Comparison of ENCODE assay signal across 10 cellular contexts in the genomic region with DNA sequence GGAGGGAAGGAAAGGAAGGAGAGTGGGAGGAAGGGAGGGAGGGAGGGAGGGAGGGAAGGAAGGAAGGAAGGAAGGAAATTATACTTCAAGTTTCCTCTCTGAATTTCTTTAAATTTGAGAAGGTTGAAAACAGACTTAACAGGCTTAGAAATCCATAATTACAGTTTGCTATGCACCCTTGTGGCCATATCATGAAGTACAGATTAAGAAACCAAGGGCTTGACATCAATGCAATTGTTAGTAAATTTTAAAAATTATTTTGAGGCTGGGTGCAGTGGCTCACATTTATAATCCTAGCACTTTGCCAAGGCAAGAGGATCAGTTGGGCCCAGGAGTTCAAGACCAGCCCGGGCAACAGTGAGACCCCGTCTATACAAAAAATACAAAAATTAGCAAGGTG. TPM values are rescaled to one million over a fixed set of nuclear protein-coding genes. Genes with fewer than 3 reads are reported as not detected.
DNase-seq lines count a peak whose midpoint lies in the region; ATAC-seq and TF ChIP-seq lines count a peak whose summit lies in the region.
"Had no signal": no experiment of that assay in that cellular context is flagged by ENCODE, and none has a peak within 500 bp of the region (broad histone marks: within the 10 kb centered on the region; RNA-seq: fewer than 3 reads in every experiment).

No MANE protein-coding gene starts in this region.

- H3K4me3 Mint-ChIP-seq in activated CD4-positive, alpha-beta T cell treated with anti-CD3 and anti-CD28 coated beads for 36 hours, result no peak overlapping the region

- ATAC-seq in esophagus mucosa (no peak), GM18520 (IDR thresholded peaks at IDR 0.05; ENCODE audit: unreplicated experiment) (no peak)
- ATAC-seq in activated CD4-positive, alpha-beta T cell treated with anti-CD3 and anti-CD28 coated beads for 36 hours, result no peak

- H3K27me3 ChIP-seq in WERI-Rb-1 (ENCODE audit: insufficient read depth, low read depth, severe bottlenecking), result no peaks in the 10 kb centered on the region
- H3K27me3 ChIP-seq: uterus had no signal

- intact Hi-C loops in activated CD4-positive, alpha-beta T cell treated with anti-CD3 and anti-CD28 coated beads for 36 hours (cut with DNase I, micrococcal nuclease), result no loop called here

- TF ChIP-seq CTCF in GM20000 (IDR thresholded peaks at IDR 0.05; ENCODE audit: extremely low read depth, missing control alignments), result peak; percentile 3
- TF ChIP-seq CTCF in WERI-Rb-1 (IDR thresholded peaks at IDR 0.05; ENCODE audit: low read depth, low read length), result no peak
- TF ChIP-seq CTCF in GM13976 (IDR thresholded peaks at IDR 0.05; ENCODE audit: borderline replicate concordance, control extremely low read depth, extremely low read depth, insufficient read depth, missing control alignments), result no peak

- in situ Hi-C loops in GM13976 (cut with MboI; ENCODE audit: low sequenced_read_pairs, unreplicated experiment), result no loop called here

- no peak overlapping the region for H3K4me3 ChIP-seq in WERI-Rb-1 (ENCODE audit: low read depth, low read length)
- H3K4me3 ChIP-seq: uterus had no signal

- H3K27me3 Mint-ChIP-seq in activated CD4-positive, alpha-beta T cell treated with anti-CD3 and anti-CD28 coated beads for 36 hours, result no peaks in the 10 kb centered on the region

- H3K9me3 ChIP-seq in WERI-Rb-1 (ENCODE audit: severe bottlenecking), result no peaks in the 10 kb centered on the region
- H3K9me3 ChIP-seq: uterus had no signal

- DNase-seq in AML-193 (lab: John Stamatoyannopoulos, UW) (peak; percentile 27 to 38), GM20000 (ENCODE audit: low spot score) (no peak), WERI-Rb-1 (peak; percentile 6), kidney glomerular epithelial cell (lab: John Stamatoyannopoulos, UW) (peak; percentile 8), GM13976 (ENCODE audit: low spot score) (no peak)
- no peak for DNase-seq in activated CD4-positive, alpha-beta T cell treated with anti-CD3 and anti-CD28 coated beads for 36 hours
- DNase-seq: uterus had no signal

- peaks cover 61% of the 10 kb centered on the region for H3K36me3 ChIP-seq in WERI-Rb-1
- H3K36me3 ChIP-seq: uterus had no signal

- POLR2A ChIA-PET in activated CD4-positive, alpha-beta T cell treated with anti-CD3 and anti-CD28 coated beads for 36 hours (lab: Charles Lee), result no interaction called here

- no peak overlapping the region for H3K27ac ChIP-seq in WERI-Rb-1
- H3K27ac ChIP-seq: uterus had no signal

- H3K4me1 Mint-ChIP-seq in activated CD4-positive, alpha-beta T cell treated with anti-CD3 and anti-CD28 coated beads for 36 hours, result no peaks in the 10 kb centered on the region

- CTCF ChIA-PET in activated CD4-positive, alpha-beta T cell treated with anti-CD3 and anti-CD28 coated beads for 36 hours (lab: Charles Lee), result no interaction called here

- H3K36me3 Mint-ChIP-seq in activated CD4-positive, alpha-beta T cell treated with anti-CD3 and anti-CD28 coated beads for 36 hours (ENCODE audit: low read depth), result peaks cover 27% of the 10 kb centered on the region

- H3K27ac Mint-ChIP-seq in activated CD4-positive, alpha-beta T cell treated with anti-CD3 and anti-CD28 coated beads for 36 hours, result no peak overlapping the region

- no peaks in the 10 kb centered on the region for H3K9me3 Mint-ChIP-seq in activated CD4-positive, alpha-beta T cell treated with anti-CD3 and anti-CD28 coated beads for 36 hours (ENCODE audit: low read depth)

RNA-seq across cellular contexts. Expression of a gene that starts 14.4 kb away (rescaled TPM):
- total RNA-seq in esophagus mucosa, result 15.1 TPM
- 100 to 1,000 TPM; 176 to 212 TPM for total RNA-seq in activated CD4-positive, alpha-beta T cell treated with anti-CD3 and anti-CD28 coated beads for 36 hours

RNA-seq across cellular contexts. Expression of a gene that starts 36.0 kb away (rescaled TPM):
- total RNA-seq in esophagus mucosa, result 0.28 TPM
- not detected for total RNA-seq in activated CD4-positive, alpha-beta T cell treated with anti-CD3 and anti-CD28 coated beads for 36 hours
- total RNA-seq: lung microvascular endothelial cell had no signal

RNA-seq across cellular contexts. Expression of a gene that starts 47.3 kb away (rescaled TPM):
- total RNA-seq in esophagus mucosa, result 113 TPM
- total RNA-seq in activated CD4-positive, alpha-beta T cell treated with anti-CD3 and anti-CD28 coated beads for 36 hours, result 10 to 100 TPM; 62.4 to 89.3 TPM

RNA-seq across cellular contexts. Expression of a gene that starts 51.0 kb away (rescaled TPM):
- total RNA-seq in esophagus mucosa, result 4.5 TPM
- 1 to 10 TPM in 1 of 2 experiments, under 1 TPM in 1; 0.50 to 1.2 TPM for total RNA-seq in activated CD4-positive, alpha-beta T cell treated with anti-CD3 and anti-CD28 coated beads for 36 hours

Comparison
In these comparisons a context has a peak if more than half of its experiments do, and no peak if none do; other contexts are left out.
1. DNase-seq: peak in AML-193 (2 of 2), WERI-Rb-1 (single experiment) and kidney glomerular epithelial cell (single experiment); none in GM20000 (single experiment), GM13976 (single experiment) and activated CD4-positive, alpha-beta T cell treated with anti-CD3 and anti-CD28 coated beads for 36 hours (single experiment).
2. RNA of a gene that starts 14.4 kb away (total RNA-seq): 176 to 212 TPM in activated CD4-positive, alpha-beta T cell treated with anti-CD3 and anti-CD28 coated beads for 36 hours; 15.1 TPM in esophagus mucosa (single experiment); every median in the first group is over 10 times any median in the second.